ENCODE assay signal across 29 cellular contexts in genomic region chr10:68180490-68180889, GRCh38. TPM values are rescaled to one million over a fixed set of nuclear protein-coding genes. Genes with fewer than 3 reads are reported as not detected.
"Had no signal": no experiment of that assay in that cellular context is flagged by ENCODE, and none has a peak within 500 bp of the region (broad histone marks: within the 10 kb centered on the region; RNA-seq: fewer than 3 reads in every experiment).

No MANE protein-coding gene starts in this region.

- H3K27ac Mint-ChIP-seq: mesothelial cell of epicardium, naive B cell had no signal

- H3K27ac ChIP-seq: coronary artery, dorsolateral prefrontal cortex, esophagus muscularis mucosa, heart right ventricle, left ventricle myocardium inferior, lower lobe of right lung had no signal

- H3K4me1 ChIP-seq: esophagus muscularis mucosa, gastrocnemius medialis, heart right ventricle, lower lobe of right lung had no signal

- H3K4me3 ChIP-seq: coronary artery, dorsolateral prefrontal cortex, esophagus muscularis mucosa, gastrocnemius medialis, heart right ventricle, left ventricle myocardium inferior, lower lobe of right lung, mucosa of descending colon had no signal

- H3K27me3 ChIP-seq: dorsolateral prefrontal cortex, esophagus muscularis mucosa, gastrocnemius medialis, heart right ventricle had no signal

- H3K36me3 ChIP-seq: lower lobe of right lung had no signal

- H3K4me3 Mint-ChIP-seq: mesothelial cell of epicardium, naive B cell had no signal

- DNase-seq: dermis blood vessel endothelial cell; dorsolateral prefrontal cortex; effector CD4-positive, alpha-beta T cell; effector memory CD4-positive, alpha-beta T cell; foreskin fibroblast; foreskin melanocyte; gastrocnemius medialis; glutamatergic neuron; head of caudate nucleus; heart right ventricle; hippocampal formation; left colon; left ventricle myocardium inferior; lower lobe of right lung; mesenchymal stem cell; mucosa of descending colon; naive B cell had no signal

- ATAC-seq: gastrocnemius medialis, heart right ventricle, left colon, left lobe of liver, lower lobe of right lung, mucosa of descending colon had no signal

- H3K4me1 Mint-ChIP-seq: mesothelial cell of epicardium, naive B cell had no signal

- H3K9me3 Mint-ChIP-seq: mesothelial cell of epicardium, naive B cell had no signal

- H3K9me3 ChIP-seq: esophagus muscularis mucosa, gastrocnemius medialis, heart right ventricle, left ventricle myocardium inferior, lower lobe of right lung, mucosa of descending colon had no signal

- H3K36me3 Mint-ChIP-seq: mesothelial cell of epicardium, naive B cell had no signal

RNA-seq across cellular contexts. Expression of gene ATOH7, which starts 51.4 kb away (rescaled TPM):
- total RNA-seq: dermis blood vessel endothelial cell, endothelial cell of umbilical vein, epithelial cell of proximal tubule, esophagus muscularis mucosa, fibroblast of lung, gastrocnemius medialis, glomerular endothelial cell, heart right ventricle, kidney epithelial cell, left ventricle myocardium inferior, lower lobe of right lung, lung microvascular endothelial cell, mesenteric fat pad had no signal
- polyA plus RNA-seq: endothelial cell of umbilical vein, fibroblast of lung, keratinocyte had no signal
